ENCODE assay signal across 25 cellular contexts in genomic region chr19:35946203-35946602, GRCh38. TPM values are rescaled to one million over a fixed set of nuclear protein-coding genes. Genes with fewer than 3 reads are reported as not detected.
"Had no signal": no experiment of that assay in that cellular context is flagged by ENCODE, and none has a peak within 500 bp of the region (broad histone marks: within the 10 kb centered on the region; RNA-seq: fewer than 3 reads in every experiment).

No MANE protein-coding gene starts in this region.

- H3K4me3 Mint-ChIP-seq: activated naive CD4-positive, alpha-beta T cell treated with anti-CD3 and anti-CD28 coated beads for 36 hours; mesothelial cell of epicardium had no signal

- H3K36me3 ChIP-seq: breast epithelium, ovary had no signal

- H3K9me3 Mint-ChIP-seq: activated naive CD4-positive, alpha-beta T cell treated with anti-CD3 and anti-CD28 coated beads for 36 hours; mesothelial cell of epicardium had no signal

- H3K27ac Mint-ChIP-seq: activated naive CD4-positive, alpha-beta T cell treated with anti-CD3 and anti-CD28 coated beads for 36 hours; mesothelial cell of epicardium had no signal

- DNase-seq: activated CD4-positive, alpha-beta T cell treated with anti-CD3 and anti-CD28 coated beads, Interleukin-2, amount 50 U/mL, for 1 hour; activated CD8-positive, alpha-beta memory T cell treated with anti-CD3 and anti-CD28 coated beads, Interleukin-2, amount 50 U/mL, for 4 hours; activated naive CD4-positive, alpha-beta T cell treated with anti-CD3 and anti-CD28 coated beads for 36 hours; effector CD4-positive, alpha-beta T cell; ovary; right cardiac atrium; stimulated activated CD4-positive, alpha-beta T cell treated with anti-CD3 and anti-CD28 coated beads, Interleukin-15, amount 100 ng/mL, for 24 hours; stimulated activated CD4-positive, alpha-beta T cell treated with anti-CD3 and anti-CD28 coated beads, Interleukin-2, amount 100 ng/mL, for 48 hours; stomach; trophoblast cell had no signal

- H3K27me3 ChIP-seq: breast epithelium, esophagus muscularis mucosa, gastroesophageal sphincter, heart left ventricle, left lung, ovary, stomach had no signal

- H3K4me1 ChIP-seq: breast epithelium, heart left ventricle, left lung, psoas muscle, stomach had no signal

- FAIRE-seq: astrocyte, endothelial cell of umbilical vein had no signal

- ATAC-seq: activated CD4-positive, CD25-positive, alpha-beta regulatory T cell treated with anti-CD3 and anti-CD28 coated beads, Interleukin-2, amount 50 U/mL, for 24 hours had no signal

- H3K4me3 ChIP-seq: breast epithelium, esophagus muscularis mucosa, gastroesophageal sphincter, heart left ventricle, left lung, ovary, psoas muscle, skin epidermis, stomach had no signal

- H3K27ac ChIP-seq: breast epithelium, heart left ventricle, left lung, ovary, psoas muscle, skin epidermis, stomach had no signal

- H3K9me3 ChIP-seq: breast epithelium, esophagus muscularis mucosa, gastroesophageal sphincter, heart left ventricle, left lung, ovary, psoas muscle, stomach had no signal

RNA-seq across cellular contexts. Expression of gene TYROBP, which starts 38.1 kb away (rescaled TPM):
- total RNA-seq: activated naive CD4-positive, alpha-beta T cell treated with anti-CD3 and anti-CD28 coated beads for 36 hours; astrocyte; endothelial cell of umbilical vein; kidney epithelial cell; lung microvascular endothelial cell; mesothelial cell of epicardium had no signal
- polyA plus RNA-seq: endothelial cell of umbilical vein had no signal

RNA-seq across cellular contexts. Expression of gene HCST, which starts 43.9 kb away (rescaled TPM):
- total RNA-seq: cerebellum, endothelial cell of umbilical vein, kidney epithelial cell, temporal lobe had no signal
- polyA plus RNA-seq: endothelial cell of umbilical vein had no signal
